In the genomic region with DNA sequence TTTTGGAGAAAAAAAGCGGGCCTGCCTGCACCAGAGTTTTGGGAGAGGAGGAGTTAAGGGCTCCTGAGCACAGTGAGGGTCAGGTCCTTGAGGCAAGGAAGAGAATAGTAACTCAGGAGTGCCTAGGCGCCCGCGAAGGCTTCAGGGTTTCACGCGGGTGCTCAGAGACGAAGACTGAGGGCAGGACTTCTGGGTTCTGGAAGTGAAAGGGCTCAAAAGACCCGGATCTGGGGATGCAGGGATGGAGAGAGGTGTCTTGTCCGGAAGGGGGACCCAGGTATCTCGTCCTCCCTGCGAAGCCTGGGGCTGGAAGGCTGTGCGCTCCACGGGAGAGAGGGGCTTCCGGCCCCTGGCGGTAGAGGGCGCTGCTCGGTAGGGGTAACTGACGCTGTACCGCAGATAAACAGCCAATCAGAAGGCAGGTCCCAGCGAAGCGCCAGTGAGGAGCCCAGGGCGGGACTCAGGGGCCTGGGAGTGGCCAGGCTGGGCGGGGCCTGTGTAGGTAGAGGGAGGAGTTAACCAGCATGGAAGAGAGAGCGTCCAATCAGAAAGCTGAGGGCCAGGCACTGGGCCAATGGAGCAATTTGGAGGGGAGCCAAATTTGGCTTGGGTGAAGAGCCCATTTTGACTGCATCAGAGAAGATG, we compare ENCODE assay signal across 8 cellular contexts. TPM values are rescaled to one million over a fixed set of nuclear protein-coding genes. Genes with fewer than 3 reads are reported as not detected.
DNase-seq lines count a peak whose midpoint lies in the region; ATAC-seq and TF ChIP-seq lines count a peak whose summit lies in the region.

No MANE protein-coding gene starts in this region.

- H3K79me2 ChIP-seq in ACC112 (ENCODE audit: control insufficient read depth, insufficient read depth, low read length, unreplicated experiment), result peaks cover 18% of the 10 kb centered on the region

- H3K27ac ChIP-seq in ACC112 (ENCODE audit: low read depth, low read length) (peak overlapping the region; percentile 86), esophagus squamous epithelium (peak overlapping the region; percentile 80 to 94 (median 86)), muscle layer of duodenum (ENCODE audit: low read length) (peak overlapping the region; percentile 91), vagina (peak overlapping the region; percentile 96)

- ATAC-seq in GM21390 (IDR thresholded peaks at IDR 0.05; ENCODE audit: unreplicated experiment), result no peak

- CTCF ChIA-PET in activated CD4-positive, alpha-beta memory T cell treated with anti-CD3 and anti-CD28 coated beads, Interleukin-2, amount 10 ng/mL, durations not matched to agents 7 days and 5 days (lab: Charles Lee), result no interaction called here

- H3K27ac Mint-ChIP-seq in activated CD4-positive, alpha-beta memory T cell treated with anti-CD3 and anti-CD28 coated beads, Interleukin-2, amount 10 ng/mL, durations not matched to agents 7 days and 5 days, result no peak overlapping the region

- H3K27me3 ChIP-seq in ACC112 (ENCODE audit: insufficient read depth, low read length), result no peaks in the 10 kb centered on the region
- H3K27me3 ChIP-seq in esophagus squamous epithelium, result peaks cover 0 to 7% (median 0%) of the 10 kb centered on the region in 4 donors
- no peaks in the 10 kb centered on the region for H3K27me3 ChIP-seq in muscle layer of duodenum (ENCODE audit: low read depth, low read length)
- no peaks in the 10 kb centered on the region for H3K27me3 ChIP-seq in vagina

- H3K27me3 Mint-ChIP-seq in activated CD4-positive, alpha-beta memory T cell treated with anti-CD3 and anti-CD28 coated beads, Interleukin-2, amount 10 ng/mL, durations not matched to agents 7 days and 5 days, result peaks cover 42% of the 10 kb centered on the region

- peaks cover 21% of the 10 kb centered on the region for H3K4me1 Mint-ChIP-seq in activated CD4-positive, alpha-beta memory T cell treated with anti-CD3 and anti-CD28 coated beads, Interleukin-2, amount 10 ng/mL, durations not matched to agents 7 days and 5 days

- WGBS in esophagus squamous epithelium, 2 donors, result 20 to 22% methylated on average over 24 of the region's 24 CpGs

- no peaks in the 10 kb centered on the region for H3K9me3 Mint-ChIP-seq in activated CD4-positive, alpha-beta memory T cell treated with anti-CD3 and anti-CD28 coated beads, Interleukin-2, amount 10 ng/mL, durations not matched to agents 7 days and 5 days

- peak overlapping the region; percentile 35 for H3K4me3 Mint-ChIP-seq in activated CD4-positive, alpha-beta memory T cell treated with anti-CD3 and anti-CD28 coated beads, Interleukin-2, amount 10 ng/mL, durations not matched to agents 7 days and 5 days

- POLR2A ChIA-PET in activated CD4-positive, alpha-beta memory T cell treated with anti-CD3 and anti-CD28 coated beads, Interleukin-2, amount 10 ng/mL, durations not matched to agents 7 days and 5 days (lab: Charles Lee), result no interaction called here

- peak; percentile 93 for DNase-seq in NCI-H2029 treated with DMSO at 0.1 percent for 48 hours (lab: John Stamatoyannopoulos, UW)
- peak; percentile 45 for DNase-seq in activated CD4-positive, alpha-beta memory T cell treated with anti-CD3 and anti-CD28 coated beads, Interleukin-2, amount 10 ng/mL, durations not matched to agents 7 days and 5 days
- DNase-seq in esophagus squamous epithelium (lab: John Stamatoyannopoulos, UW), result no peak
- DNase-seq in vagina (ENCODE audit: extremely low spot score in 2 of 2), result no peak

- H3K4me3 ChIP-seq in ACC112 (ENCODE audit: low read depth, low read length) (peak overlapping the region; percentile 93), esophagus squamous epithelium (peak overlapping the region; percentile 42 to 82 (median 64)), muscle layer of duodenum (ENCODE audit: low read depth in 1 of 2, low read length in 2 of 2) (peak overlapping the region; percentile 74 to 88), vagina (peak overlapping the region; percentile 72 to 76)

- intact Hi-C loops in esophagus squamous epithelium (cut with DNase I) (no loop called here), vagina (cut with DNase I) (loop anchor here (5.0 kb wide), 1 partner anchor 35 kb away; a partner anchor contains a TSS)

- H2AFZ ChIP-seq in ACC112 (ENCODE audit: low read length, unreplicated experiment), result peak overlapping the region; percentile 61

- TF ChIP-seq CTCF in GM12872 (IDR thresholded peaks at IDR 0.05; ENCODE audit: insufficient read depth, low read depth, low read length) (peak; percentile 39), esophagus squamous epithelium (IDR thresholded peaks at IDR 0.05) (peak; percentile 28 to 67 (median 60)), vagina (IDR thresholded peaks at IDR 0.05) (peak; percentile 47 to 56 (median 49))

- TF ChIP-seq POLR2A in esophagus squamous epithelium (IDR thresholded peaks at IDR 0.05), result no peak
- TF ChIP-seq POLR2A in vagina (IDR thresholded peaks at IDR 0.05), result no peak

- H3K9me3 ChIP-seq in esophagus squamous epithelium (no peaks in the 10 kb centered on the region), muscle layer of duodenum (ENCODE audit: control insufficient read depth in 1 of 2, low read length in 2 of 2) (no peaks in the 10 kb centered on the region), vagina (no peaks in the 10 kb centered on the region)

- H3K4me1 ChIP-seq in ACC112 (ENCODE audit: control insufficient read depth, insufficient read depth, low read length, unreplicated experiment), result peaks cover 26% of the 10 kb centered on the region
- peaks cover 24 to 70% (median 30%) of the 10 kb centered on the region in 3 donors for H3K4me1 ChIP-seq in esophagus squamous epithelium
- peaks cover 0 to 43% of the 10 kb centered on the region in 2 donors for H3K4me1 ChIP-seq in muscle layer of duodenum (ENCODE audit: control insufficient read depth in 1 of 2, insufficient read depth in 2 of 2, low read length in 2 of 2)
- peaks cover 36% of the 10 kb centered on the region for H3K4me1 ChIP-seq in vagina

- no peaks in the 10 kb centered on the region for H3K36me3 Mint-ChIP-seq in activated CD4-positive, alpha-beta memory T cell treated with anti-CD3 and anti-CD28 coated beads, Interleukin-2, amount 10 ng/mL, durations not matched to agents 7 days and 5 days (ENCODE audit: low read depth)

- H3K36me3 ChIP-seq in ACC112 (ENCODE audit: insufficient read depth, low read length), result peaks cover 36% of the 10 kb centered on the region
- H3K36me3 ChIP-seq in esophagus squamous epithelium, result peaks cover 0 to 42% (median 7%) of the 10 kb centered on the region in 3 donors
- H3K36me3 ChIP-seq in muscle layer of duodenum (ENCODE audit: control insufficient read depth in 1 of 2, insufficient read depth in 2 of 2, low read length in 2 of 2), result peaks cover 12 to 42% of the 10 kb centered on the region in 2 donors
- peaks cover 0 to 42% of the 10 kb centered on the region in 2 donors for H3K36me3 ChIP-seq in vagina

RNA-seq across cellular contexts. Expression of a gene that starts 0.7 kb away (rescaled TPM):
- total RNA-seq in activated CD4-positive, alpha-beta memory T cell treated with anti-CD3 and anti-CD28 coated beads, Interleukin-2, amount 10 ng/mL, durations not matched to agents 7 days and 5 days, result under 1 TPM; 0.25 to 0.38 TPM
- total RNA-seq in esophagus squamous epithelium (10 to 100 TPM in 2 of 4 donors, 1 to 10 TPM in 2; 7.5 to 70.6 (median 11.1) TPM), vagina (114 TPM)

RNA-seq across cellular contexts. Expression of a gene that starts 10.2 kb away (rescaled TPM):
- total RNA-seq in activated CD4-positive, alpha-beta memory T cell treated with anti-CD3 and anti-CD28 coated beads, Interleukin-2, amount 10 ng/mL, durations not matched to agents 7 days and 5 days, result under 1 TPM; 0.25 to 0.30 TPM
- not detected for total RNA-seq in esophagus squamous epithelium
- total RNA-seq in vagina, result not detected

RNA-seq across cellular contexts. Expression of a gene that starts 13.4 kb away (rescaled TPM):
- total RNA-seq in activated CD4-positive, alpha-beta memory T cell treated with anti-CD3 and anti-CD28 coated beads, Interleukin-2, amount 10 ng/mL, durations not matched to agents 7 days and 5 days, result 10 to 100 TPM; 10.1 to 12.0 TPM
- total RNA-seq in esophagus squamous epithelium, result 10 to 100 TPM in 1 of 4 donors, 1 to 10 TPM in 3; 5.9 to 14.8 (median 9.7) TPM
- 11.3 TPM for total RNA-seq in vagina

RNA-seq across cellular contexts. Expression of a gene that starts 30.1 kb away (rescaled TPM):
- under 1 TPM in 1 of 2 experiments, not detected in 1; 0.13 TPM for total RNA-seq in activated CD4-positive, alpha-beta memory T cell treated with anti-CD3 and anti-CD28 coated beads, Interleukin-2, amount 10 ng/mL, durations not matched to agents 7 days and 5 days
- total RNA-seq in esophagus squamous epithelium, result 1 to 10 TPM in 1 of 4 donors, under 1 TPM in 3; 0.31 to 1.2 (median 0.95) TPM
- 2.7 TPM for total RNA-seq in vagina

RNA-seq across cellular contexts. Expression of a gene that starts 35.5 kb away (rescaled TPM):
- 10 to 100 TPM; 36.8 to 37.9 TPM for total RNA-seq in activated CD4-positive, alpha-beta memory T cell treated with anti-CD3 and anti-CD28 coated beads, Interleukin-2, amount 10 ng/mL, durations not matched to agents 7 days and 5 days
- 10 to 100 TPM; 33.7 to 52.3 (median 39.1) TPM for total RNA-seq in esophagus squamous epithelium
- 64.6 TPM for total RNA-seq in vagina

Comparison
In these comparisons a context has a peak if more than half of its experiments do, and no peak if none do; other contexts are left out.
1. DNase-seq: peak in NCI-H2029 treated with DMSO at 0.1 percent for 48 hours (single experiment) and activated CD4-positive, alpha-beta memory T cell treated with anti-CD3 and anti-CD28 coated beads, Interleukin-2, amount 10 ng/mL, durations not matched to agents 7 days and 5 days (single experiment); none in esophagus squamous epithelium (single experiment) and vagina (0 of 2).
2. RNA of a gene that starts 0.7 kb away (total RNA-seq): 114 TPM in vagina (single experiment) and 7.5 to 70.6 TPM in esophagus squamous epithelium; 0.25 to 0.38 TPM in activated CD4-positive, alpha-beta memory T cell treated with anti-CD3 and anti-CD28 coated beads, Interleukin-2, amount 10 ng/mL, durations not matched to agents 7 days and 5 days; every median in the first group is over 4 times any median in the second.
3. Peak in every context shown above with its lines, with median percentiles within 50 percentile points of each other: H3K27ac ChIP-seq, H3K4me3 ChIP-seq and CTCF ChIP-seq.